ENCODE assay signal across 16 cellular contexts in genomic region chr7:138235207-138235606, GRCh38.
DNase-seq lines count a peak whose midpoint lies in the region; ATAC-seq, FAIRE-seq and TF ChIP-seq lines count a peak whose summit lies in the region.
"Had no signal": no experiment of that assay in that cellular context is flagged by ENCODE, and none has a peak within 500 bp of the region (broad histone marks: within the 10 kb centered on the region; RNA-seq: fewer than 3 reads in every experiment).

No MANE protein-coding gene starts in this region.

- intact Hi-C loops in adrenal gland (cut with DNase I) = no loop called here
- intact Hi-C loops in left lung (cut with DNase I) = no loop called here
- intact Hi-C loops in pancreas (cut with DNase I) = no loop called here

- H3K36me3 ChIP-seq in adrenal gland (replicated peaks in 1 of 2) = no peaks in the 10 kb centered on the region
- no peaks in the 10 kb centered on the region for H3K36me3 ChIP-seq in left lung
- no peaks in the 10 kb centered on the region for H3K36me3 ChIP-seq in pancreas
- H3K36me3 ChIP-seq: BLaER1 had no signal

- H3K27me3 ChIP-seq in adrenal gland (no peaks in the 10 kb centered on the region), left lung (no peaks in the 10 kb centered on the region), pancreas (no peaks in the 10 kb centered on the region)
- H3K27me3 ChIP-seq: BLaER1 had no signal

- ATAC-seq in left lung (peak; percentile 13), pancreas (peak; percentile 46 to 85 (median 58)), GM21447 (IDR thresholded peaks at IDR 0.05; ENCODE audit: unreplicated experiment) (no peak)
- ATAC-seq: HCT116 had no signal

- DNase-seq in M059J (ENCODE audit: low read depth) = peak; percentile 27
- peak in 5 of 7 donors; percentile 28 to 64 (median 48) for DNase-seq in adrenal gland
- no peak for DNase-seq in left lung
- DNase-seq in pancreas = peak in 3 of 6 donors; percentile 27 to 42 (median 34)
- no peak for DNase-seq in RCC 7860 (ENCODE audit: low spot score)
- no peak for DNase-seq in NCI-H1092 treated with DMSO at 0.1 percent for 48 hours (lab: John Stamatoyannopoulos, UW)
- DNase-seq: 8988T; AML-193; Caco-2; CD8-positive, alpha-beta memory T cell; DND-41; GDM1 had no signal

- FAIRE-seq in pancreas (lab: Jason Lieb, UNC) (no peak), RCC 7860 (lab: Jason Lieb, UNC) (no peak)
- FAIRE-seq: H54 had no signal

- H3K4me1 ChIP-seq in adrenal gland (replicated peaks in 1 of 2) (peaks cover 0 to 6% of the 10 kb centered on the region in 2 donors), left lung (no peaks in the 10 kb centered on the region), pancreas (no peaks in the 10 kb centered on the region)
- H3K4me1 ChIP-seq: BLaER1, Caco-2 had no signal

- H3K4me3 ChIP-seq in adrenal gland (no peak overlapping the region), left lung (no peak overlapping the region), pancreas (no peak overlapping the region)
- H3K4me3 ChIP-seq: BLaER1 had no signal

- TF ChIP-seq CTCF in adrenal gland (IDR thresholded peaks at IDR 0.05) (no peak), left lung (IDR thresholded peaks at IDR 0.05) (no peak), pancreas (IDR thresholded peaks at IDR 0.05) (no peak)

- H3K27ac ChIP-seq in adrenal gland (peak overlapping the region in 3 of 5 donors; percentile 8 to 62 (median 49)), left lung (no peak overlapping the region), pancreas (peak overlapping the region in 1 of 4 donors; percentile 16)
- H3K27ac ChIP-seq: BLaER1 had no signal

- 52 to 63% (median 61%) methylated on average over 3 of the region's 3 CpGs for WGBS in adrenal gland, 4 donors
- WGBS in pancreas, 2 donors = 39 to 42% methylated on average over 3 of the region's 3 CpGs

- TF ChIP-seq POLR2A in adrenal gland (IDR thresholded peaks at IDR 0.05) = no peak

- H3K9me3 ChIP-seq in adrenal gland (replicated peaks in 1 of 3) (no peaks in the 10 kb centered on the region), left lung (peaks cover 0 to 12% of the 10 kb centered on the region in 2 donors), pancreas (no peaks in the 10 kb centered on the region)

Comparison
In these comparisons a context has a peak if more than half of its experiments do, and no peak if none do; other contexts are left out.
1. DNase-seq: peak in M059J (single experiment) and adrenal gland (5 of 7); none in left lung (0 of 2), RCC 7860 (single experiment) and NCI-H1092 treated with DMSO at 0.1 percent for 48 hours (single experiment).
2. H3K27ac ChIP-seq: peak in adrenal gland (3 of 5); none in left lung (0 of 2).